1 cellular context compared by ENCODE assay signal in the genomic region with DNA sequence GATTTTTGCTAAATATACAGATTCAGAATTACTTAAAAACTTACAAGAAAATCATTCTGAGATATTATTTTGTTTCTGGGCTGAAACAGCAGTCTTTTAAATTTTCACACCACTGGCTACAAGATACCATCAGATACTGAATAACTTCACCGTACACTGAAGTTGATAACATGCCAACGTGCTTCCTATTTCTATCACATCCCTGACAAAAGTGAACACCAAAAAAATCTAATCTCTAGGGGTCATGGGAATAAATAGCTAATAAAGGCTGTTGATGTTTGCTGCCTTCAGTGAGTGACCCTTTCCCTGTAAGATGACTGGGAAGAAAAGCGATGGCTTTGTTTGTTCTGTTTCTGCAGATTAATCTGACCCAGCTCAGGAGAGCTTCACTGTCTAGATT.
TF ChIP-seq lines count a peak whose summit lies in the region.

No MANE protein-coding gene starts in this region.

TF ChIP-seq in HepG2, 621 proteins besides CTCF, POLR2A, EP300 and RAD21 (continued from another document):
- TF ChIP-seq, protein P1, sequence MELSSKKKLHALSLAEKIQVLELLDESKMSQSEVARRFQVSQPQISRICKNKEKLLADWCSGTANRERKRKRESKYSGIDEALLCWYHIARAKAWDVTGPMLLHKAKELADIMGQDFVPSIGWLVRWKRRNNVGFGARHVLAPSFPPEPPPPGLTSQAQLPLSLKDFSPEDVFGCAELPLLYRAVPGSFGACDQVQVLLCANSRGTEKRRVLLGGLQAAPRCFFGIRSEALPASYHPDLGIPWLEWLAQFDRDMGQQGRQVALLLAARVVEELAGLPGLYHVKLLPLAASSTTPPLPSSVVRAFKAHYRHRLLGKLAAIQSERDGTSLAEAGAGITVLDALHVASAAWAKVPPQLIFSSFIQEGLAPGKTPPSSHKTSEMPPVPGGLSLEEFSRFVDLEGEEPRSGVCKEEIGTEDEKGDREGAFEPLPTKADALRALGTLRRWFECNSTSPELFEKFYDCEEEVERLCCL (CRISPR knock-in tag; IDR thresholded peaks at IDR 0.05; ENCODE audit: borderline replicate concordance): no peak
- no peak for TF ChIP-seq SAFB2 (CRISPR knock-in tag; IDR thresholded peaks at IDR 0.05; ENCODE audit: borderline replicate concordance, low read depth)
- no peak for TF ChIP-seq ZC3H13 (CRISPR knock-in tag; IDR thresholded peaks at IDR 0.05)
- TF ChIP-seq, protein P2, sequence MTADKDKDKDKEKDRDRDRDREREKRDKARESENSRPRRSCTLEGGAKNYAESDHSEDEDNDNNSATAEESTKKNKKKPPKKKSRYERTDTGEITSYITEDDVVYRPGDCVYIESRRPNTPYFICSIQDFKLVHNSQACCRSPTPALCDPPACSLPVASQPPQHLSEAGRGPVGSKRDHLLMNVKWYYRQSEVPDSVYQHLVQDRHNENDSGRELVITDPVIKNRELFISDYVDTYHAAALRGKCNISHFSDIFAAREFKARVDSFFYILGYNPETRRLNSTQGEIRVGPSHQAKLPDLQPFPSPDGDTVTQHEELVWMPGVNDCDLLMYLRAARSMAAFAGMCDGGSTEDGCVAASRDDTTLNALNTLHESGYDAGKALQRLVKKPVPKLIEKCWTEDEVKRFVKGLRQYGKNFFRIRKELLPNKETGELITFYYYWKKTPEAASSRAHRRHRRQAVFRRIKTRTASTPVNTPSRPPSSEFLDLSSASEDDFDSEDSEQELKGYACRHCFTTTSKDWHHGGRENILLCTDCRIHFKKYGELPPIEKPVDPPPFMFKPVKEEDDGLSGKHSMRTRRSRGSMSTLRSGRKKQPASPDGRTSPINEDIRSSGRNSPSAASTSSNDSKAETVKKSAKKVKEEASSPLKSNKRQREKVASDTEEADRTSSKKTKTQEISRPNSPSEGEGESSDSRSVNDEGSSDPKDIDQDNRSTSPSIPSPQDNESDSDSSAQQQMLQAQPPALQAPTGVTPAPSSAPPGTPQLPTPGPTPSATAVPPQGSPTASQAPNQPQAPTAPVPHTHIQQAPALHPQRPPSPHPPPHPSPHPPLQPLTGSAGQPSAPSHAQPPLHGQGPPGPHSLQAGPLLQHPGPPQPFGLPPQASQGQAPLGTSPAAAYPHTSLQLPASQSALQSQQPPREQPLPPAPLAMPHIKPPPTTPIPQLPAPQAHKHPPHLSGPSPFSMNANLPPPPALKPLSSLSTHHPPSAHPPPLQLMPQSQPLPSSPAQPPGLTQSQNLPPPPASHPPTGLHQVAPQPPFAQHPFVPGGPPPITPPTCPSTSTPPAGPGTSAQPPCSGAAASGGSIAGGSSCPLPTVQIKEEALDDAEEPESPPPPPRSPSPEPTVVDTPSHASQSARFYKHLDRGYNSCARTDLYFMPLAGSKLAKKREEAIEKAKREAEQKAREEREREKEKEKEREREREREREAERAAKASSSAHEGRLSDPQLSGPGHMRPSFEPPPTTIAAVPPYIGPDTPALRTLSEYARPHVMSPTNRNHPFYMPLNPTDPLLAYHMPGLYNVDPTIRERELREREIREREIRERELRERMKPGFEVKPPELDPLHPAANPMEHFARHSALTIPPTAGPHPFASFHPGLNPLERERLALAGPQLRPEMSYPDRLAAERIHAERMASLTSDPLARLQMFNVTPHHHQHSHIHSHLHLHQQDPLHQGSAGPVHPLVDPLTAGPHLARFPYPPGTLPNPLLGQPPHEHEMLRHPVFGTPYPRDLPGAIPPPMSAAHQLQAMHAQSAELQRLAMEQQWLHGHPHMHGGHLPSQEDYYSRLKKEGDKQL (CRISPR knock-in tag; IDR thresholded peaks at IDR 0.05; ENCODE audit: low read depth): no peak
- TF ChIP-seq ZNF296 (CRISPR knock-in tag; conservative IDR thresholded peaks at IDR 0.05): no peak
- TF ChIP-seq ZFP41 (CRISPR knock-in tag; IDR thresholded peaks at IDR 0.05; ENCODE audit: borderline replicate concordance): no peak
- TF ChIP-seq ZBTB42 (CRISPR knock-in tag; IDR thresholded peaks at IDR 0.05): no peak
